Comparison of ENCODE assay signal across 19 cellular contexts in the genomic region with DNA sequence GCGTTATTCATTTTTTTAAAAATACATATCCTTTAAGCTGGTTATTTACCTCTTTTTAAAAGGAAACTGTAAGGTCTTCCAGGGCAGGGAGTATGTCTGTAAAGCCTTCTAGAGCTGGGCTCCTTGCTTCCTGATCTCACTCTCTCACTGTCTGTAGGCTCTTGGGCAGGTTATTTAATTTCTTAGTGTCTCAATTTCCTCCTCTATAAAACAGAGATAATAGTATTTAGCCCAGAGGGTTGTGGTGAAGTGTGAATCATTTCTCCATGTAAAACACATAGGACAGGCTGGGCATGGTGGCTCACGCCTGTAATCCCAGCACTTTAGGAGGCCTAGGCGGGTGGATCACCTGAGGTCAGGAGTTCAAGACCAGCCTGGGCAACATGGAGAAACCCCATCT.
"Had no signal": no experiment of that assay in that cellular context is flagged by ENCODE, and none has a peak within 500 bp of the region (broad histone marks: within the 10 kb centered on the region; RNA-seq: fewer than 3 reads in every experiment).

No MANE protein-coding gene starts in this region.

- H3K4me1 ChIP-seq: neural progenitor cell, pancreas, prostate gland, testis, thyroid gland, transverse colon had no signal

- H3K9me3 ChIP-seq: neutrophil, pancreas, prostate gland, testis, thyroid gland, upper lobe of left lung had no signal

- H3K4me3 Mint-ChIP-seq: immature natural killer cell; mesothelial cell of epicardium; natural killer cell; nephron progenitor cell; neural progenitor cell; stimulated activated naive B cell treated with anti-CD40 and anti-IgM and Interleukin-4, amounts not matched to agents 10 μg/mL and 1 μg/mL and 100 μg/mL, for 72 hours had no signal

- H3K27ac Mint-ChIP-seq: mesothelial cell of epicardium; natural killer cell; nephron progenitor cell; neural progenitor cell; stimulated activated naive B cell treated with anti-CD40 and anti-IgM and Interleukin-4, amounts not matched to agents 10 μg/mL and 1 μg/mL and 100 μg/mL, for 72 hours had no signal

- H2AFZ ChIP-seq: neural progenitor cell had no signal

- H3K4me2 ChIP-seq: neural progenitor cell had no signal

- H3K4me1 Mint-ChIP-seq: mesothelial cell of epicardium had no signal

- H3K9ac ChIP-seq: neural progenitor cell had no signal

- H3K27me3 Mint-ChIP-seq: naive B cell; stimulated activated naive B cell treated with anti-CD40 and anti-IgM and Interleukin-4, amounts not matched to agents 10 μg/mL and 1 μg/mL and 100 μg/mL, for 72 hours had no signal

- H3K27me3 ChIP-seq: neural progenitor cell, neutrophil, pancreas, stomach, testis, thyroid gland, transverse colon, upper lobe of left lung had no signal

- H3K4me3 ChIP-seq: left ventricle myocardium inferior, lung, neural progenitor cell, pancreas, prostate gland, skin epidermis, stomach, testis, thyroid gland, transverse colon, upper lobe of left lung had no signal

- H3K9me3 Mint-ChIP-seq: natural killer cell had no signal

- H3K27ac ChIP-seq: neural progenitor cell, neutrophil, pancreas, prostate gland, stomach, testis, thyroid gland, transverse colon, upper lobe of left lung had no signal

- H3K36me3 Mint-ChIP-seq: mesothelial cell of epicardium, natural killer cell, neural progenitor cell had no signal

- H3K36me3 ChIP-seq: left ventricle myocardium inferior, neural progenitor cell, neutrophil, pancreas, prostate gland, stomach, thyroid gland, transverse colon, upper lobe of left lung had no signal

- DNase-seq: kidney had no signal
